13 cellular contexts compared by ENCODE assay signal in the genomic region with DNA sequence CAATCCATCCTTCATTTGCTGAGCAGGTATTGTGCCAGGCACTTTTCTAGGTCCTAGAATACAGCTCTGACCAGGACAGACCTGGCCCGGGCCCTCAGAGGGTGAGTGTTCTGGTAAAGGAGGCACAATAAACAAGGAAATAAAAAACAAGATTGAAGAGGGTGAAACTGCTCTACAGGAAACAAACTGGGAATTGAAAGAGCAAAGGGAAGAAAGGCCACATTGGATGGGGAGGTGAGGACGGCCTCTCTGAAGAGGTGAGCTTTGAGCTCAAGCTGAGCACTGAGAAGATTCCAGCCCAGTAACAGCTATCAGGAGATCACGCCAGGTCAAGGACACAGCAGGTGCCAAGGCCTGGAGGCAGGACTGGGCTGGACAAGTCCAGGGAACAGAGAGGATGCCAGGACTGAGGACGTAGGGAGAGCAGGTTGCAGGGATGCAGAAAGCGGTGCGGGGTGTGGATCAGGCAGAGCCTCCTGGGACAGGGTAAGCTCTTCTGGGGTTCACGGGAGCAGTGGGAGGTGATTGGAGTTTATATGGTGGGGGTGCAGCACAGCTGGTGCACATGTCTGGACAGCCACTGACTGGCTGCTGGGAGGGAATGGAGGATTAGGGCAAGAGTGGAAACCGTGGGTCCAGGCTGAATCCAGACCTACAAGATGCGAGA.
DNase-seq lines count a peak whose midpoint lies in the region; ATAC-seq and TF ChIP-seq lines count a peak whose summit lies in the region.
"Had no signal": no experiment of that assay in that cellular context is flagged by ENCODE, and none has a peak within 500 bp of the region (broad histone marks: within the 10 kb centered on the region; RNA-seq: fewer than 3 reads in every experiment).

No MANE protein-coding gene starts in this region.

- POLR2A ChIA-PET in Caco-2 (lab: Charles Lee), result no interaction called here

- no TSS peak for BruUV-seq in Caco-2 (replicated peaks; lab: Mats Ljungman, UMichigan)

- H3K4me3 ChIP-seq in Caco-2 (ENCODE audit: low read depth, low read length), result no peak overlapping the region

- no peak overlapping the region for H3K4me3 Mint-ChIP-seq in activated naive CD8-positive, alpha-beta T cell treated with anti-CD3 and anti-CD28 coated beads, Interleukin-2, amount 50 U/mL, for 24 hours
- no peak overlapping the region for H3K4me3 Mint-ChIP-seq in activated naive CD8-positive, alpha-beta T cell treated with anti-CD3 and anti-CD28 coated beads for 36 hours
- H3K4me3 Mint-ChIP-seq in Caco-2 (ENCODE audit: unreplicated experiment) (no peak overlapping the region), neural crest cell (no peak overlapping the region), type B pancreatic cell (no peak overlapping the region)
- H3K4me3 Mint-ChIP-seq: CD4-positive, CD25-positive, alpha-beta regulatory T cell; H9; IgD-negative memory B cell had no signal

- intact Hi-C loops in Caco-2 (cut with micrococcal nuclease; ENCODE audit: unreplicated experiment), result no loop called here

- TF ChIP-seq CTCF in Caco-2 (IDR thresholded peaks at IDR 0.05; ENCODE audit: insufficient read depth in 1 of 2, low read depth in 1 of 2, low read length in 1 of 2, severe bottlenecking in 1 of 2, unreplicated experiment in 1 of 2) (no peak), neural crest cell (conservative IDR thresholded peaks at IDR 0.05) (no peak), type B pancreatic cell (conservative IDR thresholded peaks at IDR 0.05) (no peak)

- H3K36me3 Mint-ChIP-seq in activated naive CD8-positive, alpha-beta T cell treated with anti-CD3 and anti-CD28 coated beads, Interleukin-2, amount 50 U/mL, for 24 hours (ENCODE audit: low read depth), result peaks cover 3% of the 10 kb centered on the region
- peaks cover 6% of the 10 kb centered on the region for H3K36me3 Mint-ChIP-seq in activated naive CD8-positive, alpha-beta T cell treated with anti-CD3 and anti-CD28 coated beads for 36 hours
- H3K36me3 Mint-ChIP-seq in Caco-2 (ENCODE audit: insufficient read depth, unreplicated experiment), result no peaks in the 10 kb centered on the region
- H3K36me3 Mint-ChIP-seq in neural crest cell (ENCODE audit: low read depth), result peaks cover 6% of the 10 kb centered on the region
- H3K36me3 Mint-ChIP-seq in type B pancreatic cell, result peaks cover 6% of the 10 kb centered on the region
- H3K36me3 Mint-ChIP-seq: CD4-positive, CD25-positive, alpha-beta regulatory T cell; IgD-negative memory B cell had no signal

- H3K27me3 Mint-ChIP-seq in activated naive CD8-positive, alpha-beta T cell treated with anti-CD3 and anti-CD28 coated beads, Interleukin-2, amount 50 U/mL, for 24 hours, result peaks cover 6% of the 10 kb centered on the region
- H3K27me3 Mint-ChIP-seq in activated naive CD8-positive, alpha-beta T cell treated with anti-CD3 and anti-CD28 coated beads for 36 hours, result peaks cover 4% of the 10 kb centered on the region
- no peaks in the 10 kb centered on the region for H3K27me3 Mint-ChIP-seq in Caco-2 (ENCODE audit: insufficient read depth, unreplicated experiment)
- peaks cover 3% of the 10 kb centered on the region for H3K27me3 Mint-ChIP-seq in neural crest cell (ENCODE audit: low read depth)
- H3K27me3 Mint-ChIP-seq in type B pancreatic cell, result peaks cover 14% of the 10 kb centered on the region
- H3K27me3 Mint-ChIP-seq: CD4-positive, CD25-positive, alpha-beta regulatory T cell had no signal

- H3K27ac Mint-ChIP-seq in activated naive CD8-positive, alpha-beta T cell treated with anti-CD3 and anti-CD28 coated beads, Interleukin-2, amount 50 U/mL, for 24 hours, result no peak overlapping the region
- no peak overlapping the region for H3K27ac Mint-ChIP-seq in activated naive CD8-positive, alpha-beta T cell treated with anti-CD3 and anti-CD28 coated beads for 36 hours
- peak overlapping the region; percentile 87 for H3K27ac Mint-ChIP-seq in Caco-2 (ENCODE audit: unreplicated experiment)
- peak overlapping the region; percentile 73 for H3K27ac Mint-ChIP-seq in neural crest cell (ENCODE audit: unreplicated experiment)
- peak overlapping the region; percentile 45 for H3K27ac Mint-ChIP-seq in type B pancreatic cell
- H3K27ac Mint-ChIP-seq: CD4-positive, CD25-positive, alpha-beta regulatory T cell had no signal

- CTCF ChIA-PET in Caco-2 (lab: Charles Lee), result interaction anchor here (1.0 kb wide), 2 partner anchors 144 to 226 kb away, joined by 3 to 6 read pairs; no protein-coding TSS in a partner anchor

- ATAC-seq in activated naive CD8-positive, alpha-beta T cell treated with anti-CD3 and anti-CD28 coated beads, Interleukin-2, amount 50 U/mL, for 24 hours, result peak; percentile 36
- no peak for ATAC-seq in esophagus mucosa

- H3K27me3 ChIP-seq in Caco-2 (replicated peaks; ENCODE audit: control insufficient read depth, insufficient read depth, low read length), result no peaks in the 10 kb centered on the region

- peaks cover 27% of the 10 kb centered on the region for H3K9me3 Mint-ChIP-seq in activated naive CD8-positive, alpha-beta T cell treated with anti-CD3 and anti-CD28 coated beads, Interleukin-2, amount 50 U/mL, for 24 hours
- peaks cover 18% of the 10 kb centered on the region for H3K9me3 Mint-ChIP-seq in activated naive CD8-positive, alpha-beta T cell treated with anti-CD3 and anti-CD28 coated beads for 36 hours
- H3K9me3 Mint-ChIP-seq in Caco-2 (ENCODE audit: unreplicated experiment) (peaks cover 37% of the 10 kb centered on the region), neural crest cell (peaks cover 10% of the 10 kb centered on the region), type B pancreatic cell (peaks cover 6% of the 10 kb centered on the region)

- H3K4me1 ChIP-seq in Caco-2, result peaks cover 39% of the 10 kb centered on the region

- H3K4me1 Mint-ChIP-seq in activated naive CD8-positive, alpha-beta T cell treated with anti-CD3 and anti-CD28 coated beads, Interleukin-2, amount 50 U/mL, for 24 hours, result no peaks in the 10 kb centered on the region
- H3K4me1 Mint-ChIP-seq in activated naive CD8-positive, alpha-beta T cell treated with anti-CD3 and anti-CD28 coated beads for 36 hours, result no peaks in the 10 kb centered on the region
- H3K4me1 Mint-ChIP-seq in Caco-2 (ENCODE audit: low read depth, unreplicated experiment) (peaks cover 36% of the 10 kb centered on the region), neural crest cell (peaks cover 39% of the 10 kb centered on the region), type B pancreatic cell (ENCODE audit: unreplicated experiment) (peaks cover 48% of the 10 kb centered on the region)
- H3K4me1 Mint-ChIP-seq: CD4-positive, CD25-positive, alpha-beta regulatory T cell had no signal

- no peaks in the 10 kb centered on the region for H3K36me3 ChIP-seq in Caco-2 (ENCODE audit: control insufficient read depth, insufficient read depth, low read length)

- DNase-seq in activated naive CD8-positive, alpha-beta T cell treated with anti-CD3 and anti-CD28 coated beads, Interleukin-2, amount 50 U/mL, for 24 hours, result no peak
- DNase-seq in activated naive CD8-positive, alpha-beta T cell treated with anti-CD3 and anti-CD28 coated beads for 36 hours, result no peak
- DNase-seq in Caco-2 (no peak), neural crest cell (ENCODE audit: low read depth, low spot score) (no peak), type B pancreatic cell (ENCODE audit: extremely low spot score, unreplicated experiment) (no peak), NCI-H446 treated with DMSO at 0.1 percent for 48 hours (lab: John Stamatoyannopoulos, UW) (no peak), NOMO-1 treated with DMSO at 0.1 percent for 48 hours (lab: John Stamatoyannopoulos, UW; ENCODE audit: unreplicated experiment) (no peak)
- DNase-seq: CD4-positive, CD25-positive, alpha-beta regulatory T cell; DMS79; GOT3; H9 had no signal

- H3K9me3 ChIP-seq in Caco-2, result peaks cover 25% of the 10 kb centered on the region

Comparison
In these comparisons a context has a peak if more than half of its experiments do, and no peak if none do; other contexts are left out.
1. H3K27ac Mint-ChIP-seq: peak in Caco-2 (single experiment), neural crest cell (single experiment) and type B pancreatic cell (single experiment); none in activated naive CD8-positive, alpha-beta T cell treated with anti-CD3 and anti-CD28 coated beads, Interleukin-2, amount 50 U/mL, for 24 hours (single experiment) and activated naive CD8-positive, alpha-beta T cell treated with anti-CD3 and anti-CD28 coated beads for 36 hours (single experiment).